Comparison of ENCODE assay signal across 19 cellular contexts in genomic region chr11:116727990-116728389, GRCh38.
"Had no signal": no experiment of that assay in that cellular context is flagged by ENCODE, and none has a peak within 500 bp of the region (broad histone marks: within the 10 kb centered on the region; RNA-seq: fewer than 3 reads in every experiment).

No MANE protein-coding gene starts in this region.

- DNase-seq: activated CD4-positive, alpha-beta T cell treated with anti-CD3 and anti-CD28 coated beads for 4 hours; activated CD8-positive, alpha-beta memory T cell treated with anti-CD3 and anti-CD28 coated beads, Interleukin-2, amount 50 U/mL, for 4 hours; activated CD8-positive, alpha-beta T cell treated with anti-CD3 and anti-CD28 coated beads for 36 hours; activated naive CD4-positive, alpha-beta T cell treated with anti-CD3 and anti-CD28 coated beads, Interleukin-2, amount 50 U/mL, for 16 hours; activated T-cell treated with anti-CD3 and anti-CD28 coated beads, Interleukin-2, amount 50 U/mL, for 72 hours; body of pancreas; KG1; NCI-H1092; NCI-H1417 treated with DMSO at 0.1 percent for 48 hours; NCI-H1694; NCI-H2029; NCI-H2107; NCI-H2171 treated with DMSO at 0.1 percent for 48 hours; NCI-H226; NCI-H526; NCI-H774; SHP77 had no signal

- H3K27ac ChIP-seq: ascending aorta, body of pancreas had no signal

- H3K36me3 ChIP-seq: ascending aorta had no signal

- H3K4me3 ChIP-seq: ascending aorta, body of pancreas had no signal

- H3K4me1 ChIP-seq: ascending aorta had no signal

- H3K27me3 ChIP-seq: ascending aorta, body of pancreas had no signal

- ATAC-seq: activated CD4-positive, CD25-positive, alpha-beta regulatory T cell treated with anti-CD3 and anti-CD28 coated beads, Interleukin-2, amount 50 U/mL, for 24 hours; activated CD8-positive, alpha-beta T cell treated with anti-CD3 and anti-CD28 coated beads for 36 hours; activated T-cell treated with anti-CD3 and anti-CD28 coated beads, Interleukin-2, amount 50 U/mL, for 72 hours; body of pancreas had no signal

- H3K9me3 ChIP-seq: ascending aorta, body of pancreas had no signal
